Comparison of ENCODE assay signal across 1 cellular context in genomic region chr2:225768741-225769140, GRCh38.
TF ChIP-seq lines count a peak whose summit lies in the region.

No MANE protein-coding gene starts in this region.

TF ChIP-seq in GM23338, 12 proteins besides CTCF, POLR2A, EP300 and RAD21 (continued from another document):
- TF ChIP-seq ZNF462 (CRISPR knock-in tag; IDR thresholded peaks at IDR 0.05): no peak
- TF ChIP-seq, protein P1, sequence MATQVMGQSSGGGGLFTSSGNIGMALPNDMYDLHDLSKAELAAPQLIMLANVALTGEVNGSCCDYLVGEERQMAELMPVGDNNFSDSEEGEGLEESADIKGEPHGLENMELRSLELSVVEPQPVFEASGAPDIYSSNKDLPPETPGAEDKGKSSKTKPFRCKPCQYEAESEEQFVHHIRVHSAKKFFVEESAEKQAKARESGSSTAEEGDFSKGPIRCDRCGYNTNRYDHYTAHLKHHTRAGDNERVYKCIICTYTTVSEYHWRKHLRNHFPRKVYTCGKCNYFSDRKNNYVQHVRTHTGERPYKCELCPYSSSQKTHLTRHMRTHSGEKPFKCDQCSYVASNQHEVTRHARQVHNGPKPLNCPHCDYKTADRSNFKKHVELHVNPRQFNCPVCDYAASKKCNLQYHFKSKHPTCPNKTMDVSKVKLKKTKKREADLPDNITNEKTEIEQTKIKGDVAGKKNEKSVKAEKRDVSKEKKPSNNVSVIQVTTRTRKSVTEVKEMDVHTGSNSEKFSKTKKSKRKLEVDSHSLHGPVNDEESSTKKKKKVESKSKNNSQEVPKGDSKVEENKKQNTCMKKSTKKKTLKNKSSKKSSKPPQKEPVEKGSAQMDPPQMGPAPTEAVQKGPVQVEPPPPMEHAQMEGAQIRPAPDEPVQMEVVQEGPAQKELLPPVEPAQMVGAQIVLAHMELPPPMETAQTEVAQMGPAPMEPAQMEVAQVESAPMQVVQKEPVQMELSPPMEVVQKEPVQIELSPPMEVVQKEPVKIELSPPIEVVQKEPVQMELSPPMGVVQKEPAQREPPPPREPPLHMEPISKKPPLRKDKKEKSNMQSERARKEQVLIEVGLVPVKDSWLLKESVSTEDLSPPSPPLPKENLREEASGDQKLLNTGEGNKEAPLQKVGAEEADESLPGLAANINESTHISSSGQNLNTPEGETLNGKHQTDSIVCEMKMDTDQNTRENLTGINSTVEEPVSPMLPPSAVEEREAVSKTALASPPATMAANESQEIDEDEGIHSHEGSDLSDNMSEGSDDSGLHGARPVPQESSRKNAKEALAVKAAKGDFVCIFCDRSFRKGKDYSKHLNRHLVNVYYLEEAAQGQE (IDR thresholded peaks at IDR 0.05; ENCODE audit: unreplicated experiment): no peak
- TF ChIP-seq ZNF114 (CRISPR knock-in tag; IDR thresholded peaks at IDR 0.05): no peak
- no peak for TF ChIP-seq CREB1 (CRISPR knock-in tag; IDR thresholded peaks at IDR 0.05; ENCODE audit: low read depth)
TF ChIP-seq in GM23338: peak in this region for 0.
